Comparison of ENCODE assay signal across 20 cellular contexts in genomic region chr7:20107582-20107981, GRCh38.
DNase-seq lines count a peak whose midpoint lies in the region; ATAC-seq, FAIRE-seq and TF ChIP-seq lines count a peak whose summit lies in the region.
"Had no signal": no experiment of that assay in that cellular context is flagged by ENCODE, and none has a peak within 500 bp of the region (broad histone marks: within the 10 kb centered on the region; RNA-seq: fewer than 3 reads in every experiment).

No MANE protein-coding gene starts in this region.

- peaks cover 67% of the 10 kb centered on the region for H3K4me1 Mint-ChIP-seq in WTC11
- no peaks in the 10 kb centered on the region for H3K4me1 Mint-ChIP-seq in mesothelial cell of epicardium
- H3K4me1 Mint-ChIP-seq: T-cell had no signal

- DNase-seq in AG08395 (ENCODE audit: low spot score): peak; percentile 65
- DNase-seq in H54 (ENCODE audit: insufficient read length, low spot score): no peak
- DNase-seq in WTC11 (ENCODE audit: low spot score): no peak
- peak; percentile 29 for DNase-seq in prostate gland (ENCODE audit: low spot score)
- DNase-seq in NCI-H524 treated with DMSO at 0.1 percent for 48 hours (lab: John Stamatoyannopoulos, UW): no peak
- DNase-seq in NCI-H345 treated with DMSO at 0.1 percent for 48 hours (lab: John Stamatoyannopoulos, UW; ENCODE audit: unreplicated experiment): no peak
- no peak for DNase-seq in mesothelial cell of epicardium (ENCODE audit: low spot score in 2 of 2, unreplicated experiment in 2 of 2)
- no peak for DNase-seq in mesenteric fat pad (ENCODE audit: low spot score)
- DNase-seq: activated CD4-positive, alpha-beta memory T cell treated with anti-CD3 and anti-CD28 coated beads for 36 hours; activated naive CD8-positive, alpha-beta T cell treated with anti-CD3 and anti-CD28 coated beads, Interleukin-2, amount 10 ng/mL, durations not matched to agents 7 days and 5 days; erythroblast; heart left ventricle; KBM-7; NCI-H1417; NCI-H226; stimulated activated naive CD4-positive, alpha-beta T cell; T-cell; upper lobe of left lung had no signal

- no peak for TF ChIP-seq CTCF in WTC11 (IDR thresholded peaks at IDR 0.05)
- no peak for TF ChIP-seq CTCF in prostate gland (IDR thresholded peaks at IDR 0.05)
- no peak for TF ChIP-seq CTCF in mesothelial cell of epicardium (IDR thresholded peaks at IDR 0.05; ENCODE audit: unreplicated experiment)

- H3K27me3 Mint-ChIP-seq in WTC11 (ENCODE audit: low read depth) (no peaks in the 10 kb centered on the region), mesothelial cell of epicardium (ENCODE audit: low read depth) (no peaks in the 10 kb centered on the region)
- H3K27me3 Mint-ChIP-seq: activated CD4-positive, alpha-beta memory T cell treated with anti-CD3 and anti-CD28 coated beads for 36 hours; activated naive CD8-positive, alpha-beta T cell treated with anti-CD3 and anti-CD28 coated beads, Interleukin-2, amount 10 ng/mL, durations not matched to agents 7 days and 5 days; T-cell had no signal

- TF ChIP-seq POLR2A in H54 (IDR thresholded peaks at IDR 0.05; ENCODE audit: low read depth, low read length) (no peak), prostate gland (IDR thresholded peaks at IDR 0.05) (no peak)

- no peaks in the 10 kb centered on the region for H3K9me3 ChIP-seq in prostate gland
- H3K9me3 ChIP-seq: heart left ventricle, upper lobe of left lung had no signal

- no peaks in the 10 kb centered on the region for H3K27me3 ChIP-seq in prostate gland (replicated peaks; ENCODE audit: insufficient read depth)
- H3K27me3 ChIP-seq: heart left ventricle, upper lobe of left lung had no signal

- H3K4me3 ChIP-seq in prostate gland: no peak overlapping the region
- H3K4me3 ChIP-seq: heart left ventricle, upper lobe of left lung had no signal

- intact Hi-C loops in prostate gland (cut with DNase I): no loop called here

- H3K27ac Mint-ChIP-seq in WTC11 (peak overlapping the region; percentile 84; the same call in 1 of the 2 replicates), mesothelial cell of epicardium (no peak overlapping the region)
- H3K27ac Mint-ChIP-seq: activated CD4-positive, alpha-beta memory T cell treated with anti-CD3 and anti-CD28 coated beads for 36 hours; activated naive CD8-positive, alpha-beta T cell treated with anti-CD3 and anti-CD28 coated beads, Interleukin-2, amount 10 ng/mL, durations not matched to agents 7 days and 5 days; T-cell had no signal

- H3K4me3 Mint-ChIP-seq in WTC11 (no peak overlapping the region), mesothelial cell of epicardium (no peak overlapping the region)
- H3K4me3 Mint-ChIP-seq: activated CD4-positive, alpha-beta memory T cell treated with anti-CD3 and anti-CD28 coated beads for 36 hours; activated naive CD8-positive, alpha-beta T cell treated with anti-CD3 and anti-CD28 coated beads, Interleukin-2, amount 10 ng/mL, durations not matched to agents 7 days and 5 days; T-cell had no signal

- no peaks in the 10 kb centered on the region for H3K36me3 ChIP-seq in prostate gland
- H3K36me3 ChIP-seq: heart left ventricle, upper lobe of left lung had no signal

- ATAC-seq in WTC11: no peak
- ATAC-seq: heart left ventricle, Right ventricle myocardium inferior, T-cell had no signal

- peak overlapping the region; percentile 39 to 45 for H3K27ac ChIP-seq in prostate gland
- H3K27ac ChIP-seq: upper lobe of left lung had no signal

- H3K9me3 Mint-ChIP-seq in WTC11: no peaks in the 10 kb centered on the region
- no peaks in the 10 kb centered on the region for H3K9me3 Mint-ChIP-seq in mesothelial cell of epicardium
- H3K9me3 Mint-ChIP-seq: activated CD4-positive, alpha-beta memory T cell treated with anti-CD3 and anti-CD28 coated beads for 36 hours; activated naive CD8-positive, alpha-beta T cell treated with anti-CD3 and anti-CD28 coated beads, Interleukin-2, amount 10 ng/mL, durations not matched to agents 7 days and 5 days had no signal

- CTCF ChIA-PET in WTC11 (lab: Charles Lee): no interaction called here

- peaks cover 4% of the 10 kb centered on the region for H3K4me1 ChIP-seq in prostate gland (replicated peaks)
- H3K4me1 ChIP-seq: heart left ventricle, upper lobe of left lung had no signal

- FAIRE-seq in H54 (lab: Jason Lieb, UNC): peak; percentile 78
- FAIRE-seq: bronchial epithelial cell had no signal

- 17% methylated on average over 3 of the region's 3 CpGs for WGBS in prostate gland

- POLR2A ChIA-PET in WTC11 (lab: Charles Lee): no interaction called here

- peaks cover 46% of the 10 kb centered on the region for H3K36me3 Mint-ChIP-seq in WTC11
- H3K36me3 Mint-ChIP-seq in mesothelial cell of epicardium: no peaks in the 10 kb centered on the region
- H3K36me3 Mint-ChIP-seq: activated CD4-positive, alpha-beta memory T cell treated with anti-CD3 and anti-CD28 coated beads for 36 hours; activated naive CD8-positive, alpha-beta T cell treated with anti-CD3 and anti-CD28 coated beads, Interleukin-2, amount 10 ng/mL, durations not matched to agents 7 days and 5 days; T-cell had no signal

TF ChIP-seq in WTC11, 78 proteins besides CTCF, POLR2A, EP300 and RAD21:
- TF ChIP-seq ETV6 (CRISPR knock-in tag; IDR thresholded peaks at IDR 0.05): no peak
- no peak for TF ChIP-seq TEAD4 (CRISPR knock-in tag; IDR thresholded peaks at IDR 0.05)

Comparison
In these comparisons a context has a peak if more than half of its experiments do, and no peak if none do; other contexts are left out.
1. DNase-seq: peak in AG08395 (single experiment) and prostate gland (single experiment); none in H54 (single experiment), WTC11 (single experiment), NCI-H524 treated with DMSO at 0.1 percent for 48 hours (single experiment), NCI-H345 treated with DMSO at 0.1 percent for 48 hours (single experiment), mesothelial cell of epicardium (0 of 2) and mesenteric fat pad (single experiment).